In genomic region chr5:57774439-57774838, GRCh38 we compare ENCODE assay signal across 25 cellular contexts.
"Had no signal": no experiment of that assay in that cellular context is flagged by ENCODE, and none has a peak within 500 bp of the region (broad histone marks: within the 10 kb centered on the region; RNA-seq: fewer than 3 reads in every experiment).

No MANE protein-coding gene starts in this region.

- H3K9me3 ChIP-seq: adrenal gland, body of pancreas, esophagus muscularis mucosa, ovary, suprapubic skin, tibial nerve had no signal

- H3K27me3 ChIP-seq: adrenal gland, body of pancreas, esophagus muscularis mucosa, hepatocyte, ovary, suprapubic skin, tibial nerve had no signal

- H3K4me3 ChIP-seq: adrenal gland, body of pancreas, esophagus muscularis mucosa, hepatocyte, ovary, skin epidermis, suprapubic skin, tibial nerve had no signal

- DNase-seq: activated CD4-positive, alpha-beta T cell treated with anti-CD3 and anti-CD28 coated beads for 1 hour; activated CD8-positive, alpha-beta T cell treated with anti-CD3 and anti-CD28 coated beads, Interleukin-2, amount 10 ng/mL, durations not matched to agents 7 days and 5 days; activated naive CD4-positive, alpha-beta T cell; activated naive CD8-positive, alpha-beta T cell treated with anti-CD3 and anti-CD28 coated beads for 36 hours; adrenal gland; aorta; body of pancreas; dermis blood vessel endothelial cell; effector CD4-positive, alpha-beta T cell; islet precursor cell; mammary epithelial cell; naive thymus-derived CD4-positive, alpha-beta T cell; ovary; stimulated activated CD4-positive, alpha-beta T cell treated with anti-CD3 and anti-CD28 coated beads, Interleukin-12 subunit alpha, Interleukin-12 subunit beta, amount 100 ng/mL, for 4 hours; stimulated activated CD4-positive, alpha-beta T cell treated with anti-CD3 and anti-CD28 coated beads, Interleukin-4, amount 100 ng/mL, for 1 hour had no signal

- H3K4me2 ChIP-seq: hepatocyte had no signal

- H3K36me3 ChIP-seq: adrenal gland, esophagus muscularis mucosa, ovary, suprapubic skin, tibial nerve had no signal

- FAIRE-seq: colon, frontal cortex had no signal

- ATAC-seq: activated CD8-positive, alpha-beta T cell treated with anti-CD3 and anti-CD28 coated beads, Interleukin-2, amount 10 ng/mL, durations not matched to agents 7 days and 5 days; body of pancreas; naive thymus-derived CD4-positive, alpha-beta T cell; sciatic nerve; stimulated activated memory B cell treated with anti-CD40 and anti-IgM and Interleukin-4, amounts not matched to agents 10 μg/mL and 1 μg/mL and 100 μg/mL, for 72 hours had no signal

- H3K27ac ChIP-seq: adrenal gland, body of pancreas, esophagus muscularis mucosa, hepatocyte, ovary, skin epidermis, suprapubic skin, tibial nerve, VCaP had no signal
